In genomic region chr18:58671122-58671940, GRCh38 we compare ENCODE assay signal across 8 cellular contexts. TPM values are rescaled to one million over a fixed set of nuclear protein-coding genes. Genes with fewer than 3 reads are reported as not detected.
DNase-seq lines count a peak whose midpoint lies in the region; ATAC-seq and TF ChIP-seq lines count a peak whose summit lies in the region.

Gene MALT1, plus strand, starts transcription at chr18:58671465. Its CDS starts 179 bp downstream, at chr18:58671644.

- no peak for TF ChIP-seq CTCF in CD8-positive, alpha-beta T cell (IDR thresholded peaks at IDR 0.05)

- H3K27ac ChIP-seq in CD8-positive, alpha-beta T cell (ENCODE audit: low read depth, low read length) = peak within 1 kb of the TSS; percentile 84

- POLR2A ChIA-PET in CD8-positive, alpha-beta T cell (lab: Charles Lee) = interaction anchor here (0.7 to 4.1 kb wide), 33 partner anchors 8 to 467 kb away, joined by 3 to 89 read pairs (median 5); no protein-coding TSS in a partner anchor

- H3K36me3 ChIP-seq in CD8-positive, alpha-beta T cell (ENCODE audit: insufficient read depth, low read length) = no peaks in the 10 kb centered on the region

- intact Hi-C loops in CD8-positive, alpha-beta T cell (cut with DNase I, micrococcal nuclease) = loop anchor here (1.0 to 10.0 kb wide), 16 partner anchors 13 to 686 kb away; partner anchors contain the start of genes LMAN1 (in 2 of the 2), NEDD4L (in 2 of the 2), ALPK2 (in 1 of the 2) and SEC11C (in 1 of the 2)

- CTCF ChIA-PET in CD8-positive, alpha-beta T cell (lab: Charles Lee) = interaction anchor here (0.8 to 4.0 kb wide), 15 partner anchors 10 to 141 kb away, joined by 3 to 22 read pairs (median 4); no protein-coding TSS in a partner anchor

- H3K4me1 ChIP-seq in CD8-positive, alpha-beta T cell (ENCODE audit: insufficient read depth, low read length) = peaks cover 47% of the 10 kb centered on the region

- peaks cover 49% of the 10 kb centered on the region for H3K4me1 Mint-ChIP-seq in CD8-positive, alpha-beta T cell (ENCODE audit: low read depth)

- no peaks in the 10 kb centered on the region for H3K9me3 Mint-ChIP-seq in CD8-positive, alpha-beta T cell

- peak; percentile 91 to 99 (median 95) for DNase-seq in CD8-positive, alpha-beta T cell
- DNase-seq in HPDE6-E6E7 (ENCODE audit: extremely low spot score) = peak; percentile 70
- peak; percentile 60 for DNase-seq in NK-92 (lab: John Stamatoyannopoulos, UW; ENCODE audit: unreplicated experiment)
- DNase-seq in activated CD8-positive, alpha-beta memory T cell treated with anti-CD3 and anti-CD28 coated beads for 1 hour (ENCODE audit: extremely low read depth in 1 of 2, low read depth in 1 of 2) = peak; percentile 77 to 97
- DNase-seq in effector CD4-positive, alpha-beta T cell = peak; percentile 92
- DNase-seq in medulla oblongata (ENCODE audit: extremely low spot score) = peak; percentile 89
- DNase-seq in stimulated activated CD8-positive, alpha-beta memory T cell treated with anti-CD3 and anti-CD28 coated beads, Interleukin-12 subunit alpha, Interleukin-12 subunit beta, amount 100 ng/mL, for 1 hour (ENCODE audit: low read depth) = peak; percentile 91

- no peaks in the 10 kb centered on the region for H3K27me3 Mint-ChIP-seq in CD8-positive, alpha-beta T cell (ENCODE audit: low read depth)

- H3K4me3 ChIP-seq in CD8-positive, alpha-beta T cell (ENCODE audit: low read depth, low read length) = peak within 1 kb of the TSS; percentile 83

- peak within 1 kb of the TSS; percentile 96 for H3K4me3 Mint-ChIP-seq in CD8-positive, alpha-beta T cell

- peak; percentile 90 for ATAC-seq in CD8-positive, alpha-beta T cell
- peak; percentile 76 for ATAC-seq in GM19467 (IDR thresholded peaks at IDR 0.05; ENCODE audit: unreplicated experiment)

- no peaks in the 10 kb centered on the region for H3K9me3 ChIP-seq in CD8-positive, alpha-beta T cell (ENCODE audit: low read length)

- H3K27ac Mint-ChIP-seq in CD8-positive, alpha-beta T cell = peak within 1 kb of the TSS; percentile 95

- no peaks in the 10 kb centered on the region for H3K27me3 ChIP-seq in CD8-positive, alpha-beta T cell (ENCODE audit: insufficient read depth, low read length)

- H3K36me3 Mint-ChIP-seq in CD8-positive, alpha-beta T cell = peaks cover 26% of the 10 kb centered on the region

RNA-seq across cellular contexts. Expression of gene MALT1, which starts in this region (rescaled TPM):
- total RNA-seq in CD8-positive, alpha-beta T cell = 10 to 100 TPM; 67.9 to 69.9 TPM

Comparison
In these comparisons a context has a peak if more than half of its experiments do, and no peak if none do; other contexts are left out.
1. Peak in every context shown above with its lines: DNase-seq, ATAC-seq, H3K4me3 ChIP-seq and H3K27ac ChIP-seq.